Comparison of ENCODE assay signal across 9 cellular contexts in genomic region chr5:95631991-95632675, GRCh38. TPM values are rescaled to one million over a fixed set of nuclear protein-coding genes. Genes with fewer than 3 reads are reported as not detected.
DNase-seq lines count a peak whose midpoint lies in the region; ATAC-seq and TF ChIP-seq lines count a peak whose summit lies in the region.
"Had no signal": no experiment of that assay in that cellular context is flagged by ENCODE, and none has a peak within 500 bp of the region (broad histone marks: within the 10 kb centered on the region; RNA-seq: fewer than 3 reads in every experiment).

No MANE protein-coding gene starts in this region.

- TF ChIP-seq CTCF in mesothelial cell of epicardium (IDR thresholded peaks at IDR 0.05; ENCODE audit: unreplicated experiment), result no peak

- H3K4me1 Mint-ChIP-seq in natural killer cell treated with Interleukin-12 subunit alpha and Interleukin-12 subunit beta and Interleukin-15 and Interleukin-18, amount 100 ng/mL, for 72 hours (ENCODE audit: low read depth in 2 of 2), result peaks cover 12 to 14% of the 10 kb centered on the region in 2 donors
- H3K4me1 Mint-ChIP-seq in mesothelial cell of epicardium, result no peaks in the 10 kb centered on the region
- H3K4me1 Mint-ChIP-seq: brain had no signal

- H3K27me3 Mint-ChIP-seq in natural killer cell treated with Interleukin-12 subunit alpha and Interleukin-12 subunit beta and Interleukin-15 and Interleukin-18, amount 100 ng/mL, for 72 hours, result no peaks in the 10 kb centered on the region
- peaks cover 3% of the 10 kb centered on the region for H3K27me3 Mint-ChIP-seq in mesothelial cell of epicardium (ENCODE audit: low read depth)

- H3K27ac Mint-ChIP-seq in natural killer cell treated with Interleukin-12 subunit alpha and Interleukin-12 subunit beta and Interleukin-15 and Interleukin-18, amount 100 ng/mL, for 72 hours, result peak overlapping the region; percentile 76 to 90
- no peak overlapping the region for H3K27ac Mint-ChIP-seq in mesothelial cell of epicardium

- peaks cover 11% of the 10 kb centered on the region for H3K9me3 Mint-ChIP-seq in natural killer cell treated with Interleukin-12 subunit alpha and Interleukin-12 subunit beta and Interleukin-15 and Interleukin-18, amount 100 ng/mL, for 72 hours
- H3K9me3 Mint-ChIP-seq in mesothelial cell of epicardium, result peaks cover 4% of the 10 kb centered on the region

- ATAC-seq in GM18907 (IDR thresholded peaks at IDR 0.05; ENCODE audit: unreplicated experiment) (peak; percentile 95), HG02981 (IDR thresholded peaks at IDR 0.05; ENCODE audit: unreplicated experiment) (peak; percentile 93)
- peak; percentile 98 to 100 for ATAC-seq in natural killer cell treated with Interleukin-12 subunit alpha and Interleukin-12 subunit beta and Interleukin-15 and Interleukin-18, amount 100 ng/mL, for 72 hours

- peak; percentile 59 for DNase-seq in T follicular helper cell (ENCODE audit: low read depth)
- peak; percentile 40 for DNase-seq in activated naive CD8-positive, alpha-beta T cell treated with anti-CD3 and anti-CD28 coated beads, Interleukin-2, amount 50 U/mL, for 16 hours (ENCODE audit: low read depth, low spot score)
- peak; percentile 75 for DNase-seq in natural killer cell treated with Interleukin-12 subunit alpha and Interleukin-12 subunit beta and Interleukin-15 and Interleukin-18, amount 100 ng/mL, for 72 hours (ENCODE audit: low spot score)
- DNase-seq in COLO829 (ENCODE audit: low spot score), result no peak
- DNase-seq in mesothelial cell of epicardium (ENCODE audit: low spot score in 2 of 2, unreplicated experiment in 2 of 2), result no peak
- no peak for DNase-seq in G401 (ENCODE audit: low spot score)

- peak overlapping the region; percentile 46 for H3K4me3 Mint-ChIP-seq in natural killer cell treated with Interleukin-12 subunit alpha and Interleukin-12 subunit beta and Interleukin-15 and Interleukin-18, amount 100 ng/mL, for 72 hours
- H3K4me3 Mint-ChIP-seq in mesothelial cell of epicardium, result no peak overlapping the region
- H3K4me3 Mint-ChIP-seq: brain had no signal

- H3K36me3 Mint-ChIP-seq in natural killer cell treated with Interleukin-12 subunit alpha and Interleukin-12 subunit beta and Interleukin-15 and Interleukin-18, amount 100 ng/mL, for 72 hours, result peaks cover 10% of the 10 kb centered on the region
- no peaks in the 10 kb centered on the region for H3K36me3 Mint-ChIP-seq in mesothelial cell of epicardium
- H3K36me3 Mint-ChIP-seq: brain had no signal

- in situ Hi-C loops in G401 (cut with HindIII; ENCODE audit: low sequenced_read_pairs), result no loop called here

RNA-seq across cellular contexts. Expression of gene GPR150, which starts 12.2 kb away (rescaled TPM):
- under 1 TPM in 1 of 2 donors, not detected in 1; 0.21 TPM for total RNA-seq in natural killer cell treated with Interleukin-12 subunit alpha and Interleukin-12 subunit beta and Interleukin-15 and Interleukin-18, amount 100 ng/mL, for 72 hours
- not detected in 3 replicates for total RNA-seq in mesothelial cell of epicardium
- total RNA-seq in G401 (2014; rRNA removed; shearing (Covaris generic)), result not detected in 2 replicates

RNA-seq across cellular contexts. Expression of gene RFESD, which starts 14.4 kb away (rescaled TPM):
- total RNA-seq in natural killer cell treated with Interleukin-12 subunit alpha and Interleukin-12 subunit beta and Interleukin-15 and Interleukin-18, amount 100 ng/mL, for 72 hours, result 1 to 10 TPM in 1 of 2 donors, under 1 TPM in 1; 0.98 to 5.5 TPM
- total RNA-seq in mesothelial cell of epicardium, result 3.4 to 4.2 TPM (median 3.5 TPM) in 3 replicates
- 0.98 and 5.4 TPM in 2 replicates for total RNA-seq in G401 (2014; rRNA removed; shearing (Covaris generic))

RNA-seq across cellular contexts. Expression of gene SPATA9, which starts 50.7 kb away (rescaled TPM):
- 1 to 10 TPM; 1.4 to 1.9 TPM for total RNA-seq in natural killer cell treated with Interleukin-12 subunit alpha and Interleukin-12 subunit beta and Interleukin-15 and Interleukin-18, amount 100 ng/mL, for 72 hours
- 0.74 to 1.3 TPM (median 0.95 TPM) in 3 replicates for total RNA-seq in mesothelial cell of epicardium
- total RNA-seq in G401 (2014; rRNA removed; shearing (Covaris generic)), result not detected in 2 replicates

Comparison
In these comparisons a context has a peak if more than half of its experiments do, and no peak if none do; other contexts are left out.
1. DNase-seq: peak in T follicular helper cell (single experiment), activated naive CD8-positive, alpha-beta T cell treated with anti-CD3 and anti-CD28 coated beads, Interleukin-2, amount 50 U/mL, for 16 hours (single experiment) and natural killer cell treated with Interleukin-12 subunit alpha and Interleukin-12 subunit beta and Interleukin-15 and Interleukin-18, amount 100 ng/mL, for 72 hours (single experiment); none in COLO829 (single experiment), mesothelial cell of epicardium (0 of 2) and G401 (single experiment).
2. Peak in every context shown above with its lines, with median percentiles within 50 percentile points of each other: ATAC-seq.